19 cellular contexts compared by ENCODE assay signal in genomic region chr16:49488740-49489525, GRCh38.
"Had no signal": no experiment of that assay in that cellular context is flagged by ENCODE, and none has a peak within 500 bp of the region (broad histone marks: within the 10 kb centered on the region; RNA-seq: fewer than 3 reads in every experiment).

No MANE protein-coding gene starts in this region.

- H3K27ac ChIP-seq: adrenal gland, ascending aorta, brain microvascular endothelial cell, left lung, parathyroid adenoma, thoracic aorta had no signal

- H3K27me3 ChIP-seq: adrenal gland, ascending aorta, brain microvascular endothelial cell had no signal

- H3K9me3 ChIP-seq: adrenal gland, left lung had no signal

- DNase-seq: activated CD4-positive, alpha-beta T cell treated with anti-CD3 and anti-CD28 coated beads for 4 hours; activated CD4-positive, alpha-beta T cell treated with anti-CD3 and anti-CD28 coated beads, Interleukin-2, amount 50 U/mL, for 48 hours; activated CD8-positive, alpha-beta memory T cell treated with anti-CD3 and anti-CD28 coated beads, Interleukin-2, amount 50 U/mL, for 48 hours; activated gamma-delta T cell treated with Interleukin-2 at 50 U/mL for 16 hours; activated T-cell treated with anti-CD3 and anti-CD28 coated beads, Interleukin-2, amount 50 U/mL, for 72 hours; brain microvascular endothelial cell; central memory CD4-positive, alpha-beta T cell; effector memory CD4-positive, alpha-beta T cell; hippocampal formation; kidney glomerular epithelial cell; stimulated activated CD4-positive, alpha-beta T cell treated with anti-CD3 and anti-CD28 coated beads, Interleukin-4, amount 100 ng/mL, for 1 hour; stimulated activated naive CD4-positive, alpha-beta T cell treated with Interleukin-2 at 50 U/mL for 16 hours; T-helper 1 cell had no signal

- H2AFZ ChIP-seq: parathyroid adenoma had no signal

- H3K79me2 ChIP-seq: parathyroid adenoma had no signal

- ATAC-seq: activated T-cell treated with anti-CD3 and anti-CD28 coated beads, Interleukin-2, amount 50 U/mL, for 72 hours; left lung; natural killer cell treated with Interleukin-12 subunit alpha and Interleukin-12 subunit beta and Interleukin-15 and Interleukin-18, amount 100 ng/mL, for 72 hours had no signal

- H3K36me3 ChIP-seq: adrenal gland, ascending aorta, brain microvascular endothelial cell, left lung, thoracic aorta had no signal

- H3K9ac ChIP-seq: parathyroid adenoma had no signal

- H3K4me3 ChIP-seq: adrenal gland, ascending aorta, left lung, thoracic aorta had no signal
